ENCODE assay signal across 8 cellular contexts in the genomic region with DNA sequence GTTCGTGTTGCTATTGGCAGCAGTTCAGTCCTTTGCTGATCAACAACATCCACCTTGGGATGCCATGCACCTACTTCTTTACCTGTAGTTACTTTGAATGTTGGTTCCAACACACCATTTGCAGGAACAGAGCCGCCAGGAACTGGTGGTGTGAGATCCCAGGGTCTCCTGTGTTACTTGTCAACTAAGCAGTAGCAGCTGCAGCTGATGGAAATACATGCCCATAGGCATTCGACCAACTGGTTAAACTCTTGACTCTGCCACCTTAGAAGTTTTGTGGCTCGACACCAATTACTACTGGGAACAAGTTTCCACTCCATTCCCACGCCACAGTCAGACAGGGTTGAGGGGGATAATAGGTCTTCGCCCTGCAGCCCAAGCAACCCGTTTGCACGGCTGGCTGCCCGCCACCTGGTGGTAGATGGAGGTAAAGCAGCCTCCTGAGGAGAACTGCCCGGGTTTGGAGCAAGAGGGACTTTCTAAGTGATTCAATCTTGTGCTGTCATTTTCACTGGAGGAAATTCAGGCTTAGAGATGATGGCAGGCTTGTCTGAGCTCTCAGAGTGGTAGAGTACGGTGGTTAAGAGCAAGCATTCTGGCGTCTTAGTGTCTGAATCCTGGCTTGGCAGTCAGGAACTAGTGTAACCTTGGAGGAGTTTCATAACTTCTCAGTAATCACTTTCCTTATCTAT.
A peak's percentile ranks its signal among the peaks of the same experiment; 100 is the strongest.
DNase-seq lines count a peak whose midpoint lies in the region; ATAC-seq, FAIRE-seq and TF ChIP-seq lines count a peak whose summit lies in the region.

No MANE protein-coding gene starts in this region.

- no peaks in the 10 kb centered on the region for H3F3A ChIP-seq in SU-DHL-6 (ENCODE audit: insufficient read depth)

- WGBS in prostate gland: 22% methylated on average over 12 of the region's 12 CpGs

- H3K9me3 Mint-ChIP-seq in activated naive CD8-positive, alpha-beta T cell (ENCODE audit: low read depth): no peaks in the 10 kb centered on the region

- no peaks in the 10 kb centered on the region for H3K27me3 Mint-ChIP-seq in activated naive CD8-positive, alpha-beta T cell

- H3K36me3 ChIP-seq in SU-DHL-6 (ENCODE audit: low read length) (no peaks in the 10 kb centered on the region), prostate gland (no peaks in the 10 kb centered on the region)

- H3K27me3 ChIP-seq in SU-DHL-6 (ENCODE audit: low read length): no peaks in the 10 kb centered on the region
- H3K27me3 ChIP-seq in prostate gland (replicated peaks; ENCODE audit: insufficient read depth): no peaks in the 10 kb centered on the region

- H3K4me2 ChIP-seq in SU-DHL-6 (ENCODE audit: low read depth, low read length, poor library complexity, severe bottlenecking): no peak overlapping the region

- no peak overlapping the region for H3K4me3 ChIP-seq in SU-DHL-6 (ENCODE audit: insufficient read depth, low read length, poor library complexity, severe bottlenecking)
- H3K4me3 ChIP-seq in prostate gland: no peak overlapping the region

- no peaks in the 10 kb centered on the region for H3K9me2 ChIP-seq in SU-DHL-6 (replicated peaks; ENCODE audit: insufficient read depth, low read length)

- ATAC-seq in GM21360 (IDR thresholded peaks at IDR 0.05; ENCODE audit: unreplicated experiment): peak; percentile 56
- ATAC-seq in Right ventricle myocardium superior (ENCODE audit: poor library complexity): peak; percentile 81

- no peak overlapping the region for H3K27ac Mint-ChIP-seq in activated naive CD8-positive, alpha-beta T cell

- DNase-seq in D341Med (ENCODE audit: low spot score): peak; percentile 86
- DNase-seq in KBM-7: peak; percentile 81
- peak; percentile 86 for DNase-seq in Right ventricle myocardium superior
- DNase-seq in prostate gland (ENCODE audit: low spot score): peak; percentile 60
- DNase-seq in urothelium cell line (ENCODE audit: low spot score): peak; percentile 73

- H3K4me1 ChIP-seq in prostate gland (replicated peaks): no peaks in the 10 kb centered on the region

- H3K27ac ChIP-seq in SU-DHL-6 (ENCODE audit: low read depth, low read length) (no peak overlapping the region), prostate gland (no peak overlapping the region)

- no peaks in the 10 kb centered on the region for H3K36me3 Mint-ChIP-seq in activated naive CD8-positive, alpha-beta T cell

- H3K4me1 Mint-ChIP-seq in activated naive CD8-positive, alpha-beta T cell (ENCODE audit: low read depth): peaks cover 44% of the 10 kb centered on the region

- peak; percentile 46 for FAIRE-seq in urothelium cell line (lab: Jason Lieb, UNC)

- no peaks in the 10 kb centered on the region for H3K9me3 ChIP-seq in SU-DHL-6 (ENCODE audit: insufficient read depth, low read length)
- no peaks in the 10 kb centered on the region for H3K9me3 ChIP-seq in prostate gland

- in situ Hi-C loops in KBM-7 (cut with MboI; ENCODE audit: low pct_unique_long_range_greater_than_20kb, low sequenced_read_pairs): no loop called here

- TF ChIP-seq CTCF in SU-DHL-6 (IDR thresholded peaks at IDR 0.05; ENCODE audit: insufficient read depth, low read length, poor library complexity, severe bottlenecking) (peak; percentile 84), prostate gland (IDR thresholded peaks at IDR 0.05) (peak; percentile 91 to 96 (median 94))

- no peaks in the 10 kb centered on the region for H3K79me2 ChIP-seq in SU-DHL-6 (ENCODE audit: insufficient read depth, low read length)

- no peak for TF ChIP-seq POLR2A in prostate gland (IDR thresholded peaks at IDR 0.05)

- peak overlapping the region; percentile 1 for H3K4me3 Mint-ChIP-seq in activated naive CD8-positive, alpha-beta T cell

- H4K20me1 ChIP-seq in SU-DHL-6 (ENCODE audit: low read depth, low read length): no peaks in the 10 kb centered on the region

- H3K9ac ChIP-seq in SU-DHL-6 (ENCODE audit: low read length): no peak overlapping the region

- intact Hi-C loops in Right ventricle myocardium superior (cut with DNase I): loop anchor here (5.0 kb wide), 2 partner anchors 42 to 238 kb away; no protein-coding TSS in a partner anchor
- intact Hi-C loops in prostate gland (cut with DNase I): loop anchor here (2.0 to 5.0 kb wide), 2 partner anchors 40 to 243 kb away; no protein-coding TSS in a partner anchor

- H2AFZ ChIP-seq in SU-DHL-6 (ENCODE audit: low read depth, low read length, severe bottlenecking): peak overlapping the region; percentile 61
